In the genomic region with DNA sequence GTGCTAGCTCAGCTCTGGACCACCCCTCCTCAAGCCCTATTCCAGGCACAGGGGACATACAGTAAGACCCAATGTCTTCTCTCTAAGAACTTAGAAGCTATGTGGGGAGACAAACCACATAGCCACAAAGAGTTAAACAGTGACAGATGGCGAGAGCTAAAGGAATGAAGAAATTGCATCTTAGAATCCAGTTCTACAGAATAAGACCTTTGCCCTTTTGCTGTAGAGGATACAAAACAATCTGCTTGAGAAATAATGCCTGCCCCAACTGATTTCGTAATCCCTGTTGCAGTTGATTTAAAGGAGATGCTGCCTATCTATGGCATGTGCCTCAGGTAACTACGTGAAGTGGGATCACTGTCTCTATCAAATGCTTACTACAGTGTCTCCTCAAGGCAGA, we compare ENCODE assay signal across 15 cellular contexts. TPM values are rescaled to one million over a fixed set of nuclear protein-coding genes. Genes with fewer than 3 reads are reported as not detected.
DNase-seq lines count a peak whose midpoint lies in the region; ATAC-seq and TF ChIP-seq lines count a peak whose summit lies in the region.
"Had no signal": no experiment of that assay in that cellular context is flagged by ENCODE, and none has a peak within 500 bp of the region (broad histone marks: within the 10 kb centered on the region; RNA-seq: fewer than 3 reads in every experiment).

No MANE protein-coding gene starts in this region.

- DNase-seq in Caco-2 (peak; percentile 75 to 77), HFF-Myc (ENCODE audit: extremely low read depth, low read depth) (peak; percentile 46), OCI-M1 (lab: John Stamatoyannopoulos, UW) (peak; percentile 60), foreskin fibroblast (peak; percentile 45 to 80), GM19238 (ENCODE audit: insufficient read length, low spot score) (no peak), putamen (ENCODE audit: low spot score) (no peak)
- DNase-seq in CD8-positive, alpha-beta T cell: no peak
- DNase-seq: activated naive CD4-positive, alpha-beta T cell treated with anti-CD3 and anti-CD28 coated beads for 36 hours; colonic mucosa; stimulated activated CD4-positive, alpha-beta T cell treated with anti-CD3 and anti-CD28 coated beads, Interleukin-4, amount 100 ng/mL, for 24 hours had no signal

- H3K27ac ChIP-seq in CD8-positive, alpha-beta T cell (ENCODE audit: low read depth, low read length): no peak overlapping the region
- H3K27ac ChIP-seq: colonic mucosa, KMS-11, SK-N-MC had no signal

- H3K27ac Mint-ChIP-seq in Caco-2 (ENCODE audit: unreplicated experiment): peak overlapping the region; percentile 83
- no peak overlapping the region for H3K27ac Mint-ChIP-seq in CD8-positive, alpha-beta T cell
- H3K27ac Mint-ChIP-seq: activated naive CD4-positive, alpha-beta T cell treated with anti-CD3 and anti-CD28 coated beads for 36 hours had no signal

- peaks cover 6% of the 10 kb centered on the region for H3K36me3 ChIP-seq in Caco-2 (ENCODE audit: control insufficient read depth, insufficient read depth, low read length)
- H3K36me3 ChIP-seq in CD8-positive, alpha-beta T cell (ENCODE audit: insufficient read depth, low read length): no peaks in the 10 kb centered on the region
- H3K36me3 ChIP-seq: colonic mucosa had no signal

- no peaks in the 10 kb centered on the region for H3K27me3 ChIP-seq in Caco-2 (replicated peaks; ENCODE audit: control insufficient read depth, insufficient read depth, low read length)
- no peaks in the 10 kb centered on the region for H3K27me3 ChIP-seq in CD8-positive, alpha-beta T cell (ENCODE audit: insufficient read depth, low read length)
- H3K27me3 ChIP-seq: colonic mucosa had no signal

- ATAC-seq in GM21786 (IDR thresholded peaks at IDR 0.05; ENCODE audit: unreplicated experiment): no peak
- no peak for ATAC-seq in CD8-positive, alpha-beta T cell

- peaks cover 35% of the 10 kb centered on the region for H3K4me1 ChIP-seq in Caco-2
- no peaks in the 10 kb centered on the region for H3K4me1 ChIP-seq in CD8-positive, alpha-beta T cell (ENCODE audit: insufficient read depth, low read length)
- H3K4me1 ChIP-seq: colonic mucosa had no signal

- H3K4me3 ChIP-seq in Caco-2 (ENCODE audit: low read depth, low read length) (no peak overlapping the region), HFF-Myc (replicated peaks; ENCODE audit: low read depth, low read length) (no peak overlapping the region), foreskin fibroblast (ENCODE audit: low read depth in 1 of 2, low read length in 2 of 2) (no peak overlapping the region)
- H3K4me3 ChIP-seq in CD8-positive, alpha-beta T cell (ENCODE audit: low read depth, low read length): no peak overlapping the region
- H3K4me3 ChIP-seq: colonic mucosa, lung, SK-N-MC had no signal

- H3K9me3 ChIP-seq in Caco-2: no peaks in the 10 kb centered on the region
- H3K9me3 ChIP-seq in CD8-positive, alpha-beta T cell (ENCODE audit: low read length): no peaks in the 10 kb centered on the region
- H3K9me3 ChIP-seq: colonic mucosa had no signal

- TF ChIP-seq CTCF in Caco-2 (IDR thresholded peaks at IDR 0.05; ENCODE audit: insufficient read depth in 1 of 2, low read depth in 1 of 2, low read length in 1 of 2, severe bottlenecking in 1 of 2, unreplicated experiment in 1 of 2) (no peak), HFF-Myc (IDR thresholded peaks at IDR 0.05; ENCODE audit: low read depth, low read length, missing control alignments) (no peak), foreskin fibroblast (IDR thresholded peaks at IDR 0.05; ENCODE audit: low read depth, low read length) (no peak)
- no peak for TF ChIP-seq CTCF in CD8-positive, alpha-beta T cell (IDR thresholded peaks at IDR 0.05)

- peaks cover 91% of the 10 kb centered on the region for H3K36me3 Mint-ChIP-seq in Caco-2 (ENCODE audit: insufficient read depth, unreplicated experiment)
- H3K36me3 Mint-ChIP-seq in CD8-positive, alpha-beta T cell: no peaks in the 10 kb centered on the region
- H3K36me3 Mint-ChIP-seq: CD14-positive monocyte had no signal

- no peaks in the 10 kb centered on the region for H3K27me3 Mint-ChIP-seq in Caco-2 (ENCODE audit: insufficient read depth, unreplicated experiment)
- H3K27me3 Mint-ChIP-seq in CD8-positive, alpha-beta T cell (ENCODE audit: low read depth): peaks cover 2% of the 10 kb centered on the region

- intact Hi-C loops in Caco-2 (cut with micrococcal nuclease; ENCODE audit: unreplicated experiment): loop anchor here (1.0 kb wide), 4 partner anchors 26 to 181 kb away; a partner anchor contains a TSS
- intact Hi-C loops in CD8-positive, alpha-beta T cell (cut with DNase I, micrococcal nuclease): no loop called here

- BruUV-seq in Caco-2 (replicated peaks; lab: Mats Ljungman, UMichigan): no TSS peak

- POLR2A ChIA-PET in Caco-2 (lab: Charles Lee): no interaction called here
- POLR2A ChIA-PET in CD8-positive, alpha-beta T cell (lab: Charles Lee): no interaction called here

- CTCF ChIA-PET in Caco-2 (lab: Charles Lee): no interaction called here
- CTCF ChIA-PET in CD8-positive, alpha-beta T cell (lab: Charles Lee): interaction anchor here (0.6 kb wide), 1 partner anchor 181 kb away, joined by 3 read pairs; no protein-coding TSS in a partner anchor

- H3K9me3 Mint-ChIP-seq in Caco-2 (ENCODE audit: unreplicated experiment): no peaks in the 10 kb centered on the region
- H3K9me3 Mint-ChIP-seq in CD8-positive, alpha-beta T cell: no peaks in the 10 kb centered on the region
- H3K9me3 Mint-ChIP-seq: activated naive CD4-positive, alpha-beta T cell treated with anti-CD3 and anti-CD28 coated beads for 36 hours had no signal

- peak overlapping the region; percentile 9 for H3K4me3 Mint-ChIP-seq in Caco-2 (ENCODE audit: unreplicated experiment)
- H3K4me3 Mint-ChIP-seq in CD8-positive, alpha-beta T cell: no peak overlapping the region
- H3K4me3 Mint-ChIP-seq: activated naive CD4-positive, alpha-beta T cell treated with anti-CD3 and anti-CD28 coated beads for 36 hours had no signal

- peaks cover 24% of the 10 kb centered on the region for H3K4me1 Mint-ChIP-seq in Caco-2 (ENCODE audit: low read depth, unreplicated experiment)
- no peaks in the 10 kb centered on the region for H3K4me1 Mint-ChIP-seq in CD8-positive, alpha-beta T cell (ENCODE audit: low read depth)

RNA-seq across cellular contexts. Expression of a gene that starts 31.2 kb away (rescaled TPM):
- 60.8 and 64.4 TPM in 2 replicates for total RNA-seq in Caco-2 (2022)
- total RNA-seq in CD8-positive, alpha-beta T cell: under 1 TPM; 0.42 to 0.52 TPM

Comparison
In these comparisons a context has a peak if more than half of its experiments do, and no peak if none do; other contexts are left out.
1. DNase-seq: peak in Caco-2 (2 of 2), HFF-Myc (single experiment), OCI-M1 (single experiment) and foreskin fibroblast (2 of 2); none in GM19238 (single experiment), CD8-positive, alpha-beta T cell (0 of 7) and putamen (single experiment).
2. RNA of a gene that starts 31.2 kb away (total RNA-seq): 60.8 to 64.4 TPM in Caco-2; 0.42 to 0.52 TPM in CD8-positive, alpha-beta T cell; every median in the first group is over 10 times any median in the second.